8 cellular contexts compared by ENCODE assay signal in genomic region chr17:17972952-17973254, GRCh38. TPM values are rescaled to one million over a fixed set of nuclear protein-coding genes. Genes with fewer than 3 reads are reported as not detected.
DNase-seq lines count a peak whose midpoint lies in the region; ATAC-seq and TF ChIP-seq lines count a peak whose summit lies in the region.

No MANE protein-coding gene starts in this region.

- peak overlapping the region; percentile 93 for H3K27ac Mint-ChIP-seq in mesothelial cell of epicardium

- H3K9me3 ChIP-seq in heart right ventricle, result no peaks in the 10 kb centered on the region
- no peaks in the 10 kb centered on the region for H3K9me3 ChIP-seq in vagina

- no peak for ATAC-seq in heart right ventricle
- ATAC-seq in Right ventricle myocardium superior (ENCODE audit: poor library complexity), result no peak
- no peak for ATAC-seq in HG03442 (IDR thresholded peaks at IDR 0.05; ENCODE audit: unreplicated experiment)

- TF ChIP-seq CTCF in heart right ventricle (IDR thresholded peaks at IDR 0.05) (no peak), brain microvascular endothelial cell (IDR thresholded peaks at IDR 0.05; ENCODE audit: low read depth, low read length, missing control alignments) (no peak), mesothelial cell of epicardium (IDR thresholded peaks at IDR 0.05; ENCODE audit: unreplicated experiment) (no peak), vagina (IDR thresholded peaks at IDR 0.05) (no peak)

- intact Hi-C loops in heart right ventricle (cut with DNase I) (loop anchor here in 8 of 10 donors (5.0 to 10.0 kb wide), 9 partner anchors 41 to 96 kb away; partner anchors contain the start of genes ATPAF2 (in 3 of the 8) and GID4 (in 3 of the 8)), Right ventricle myocardium superior (cut with DNase I) (loop anchor here (5.0 to 10.0 kb wide), 2 partner anchors 51 to 62 kb away; partner anchors contain the start of genes ATPAF2 and GID4), vagina (cut with DNase I) (no loop called here)

- no peaks in the 10 kb centered on the region for H3K36me3 Mint-ChIP-seq in mesothelial cell of epicardium

- H3K27me3 Mint-ChIP-seq in mesothelial cell of epicardium (ENCODE audit: low read depth), result no peaks in the 10 kb centered on the region

- in situ Hi-C loops in brain microvascular endothelial cell (cut with HindIII; ENCODE audit: low pct_ligation_motif_present, low sequenced_read_pairs) (no loop called here), G401 (cut with HindIII; ENCODE audit: low sequenced_read_pairs) (no loop called here)

- peaks cover 41% of the 10 kb centered on the region for H3K4me1 Mint-ChIP-seq in mesothelial cell of epicardium

- H3K27me3 ChIP-seq in heart right ventricle, result no peaks in the 10 kb centered on the region
- H3K27me3 ChIP-seq in brain microvascular endothelial cell (replicated peaks), result no peaks in the 10 kb centered on the region
- H3K27me3 ChIP-seq in vagina, result no peaks in the 10 kb centered on the region

- no peak for DNase-seq in heart right ventricle
- DNase-seq in Right ventricle myocardium superior, result no peak
- DNase-seq in brain microvascular endothelial cell, result no peak
- no peak for DNase-seq in mesothelial cell of epicardium (ENCODE audit: low spot score in 2 of 2, unreplicated experiment in 2 of 2)
- DNase-seq in vagina (ENCODE audit: extremely low spot score in 2 of 2), result no peak
- DNase-seq in AG08395 (ENCODE audit: low spot score), result no peak
- no peak for DNase-seq in G401 (ENCODE audit: low spot score)

- H3K9me3 Mint-ChIP-seq in mesothelial cell of epicardium, result no peaks in the 10 kb centered on the region

- peaks cover 0 to 49% (median 29%) of the 10 kb centered on the region in 9 donors for H3K4me1 ChIP-seq in heart right ventricle
- H3K4me1 ChIP-seq in vagina, result peaks cover 46% of the 10 kb centered on the region

- H3K36me3 ChIP-seq in heart right ventricle (no peaks in the 10 kb centered on the region), brain microvascular endothelial cell (replicated peaks) (no peaks in the 10 kb centered on the region), vagina (no peaks in the 10 kb centered on the region)

- no peak for TF ChIP-seq POLR2A in vagina (IDR thresholded peaks at IDR 0.05)

- H3K27ac ChIP-seq in heart right ventricle (peak overlapping the region in 6 of 10 donors; percentile 40 to 67 (median 58)), brain microvascular endothelial cell (peak overlapping the region; percentile 65), vagina (peak overlapping the region; percentile 19)

- H3K4me3 Mint-ChIP-seq in mesothelial cell of epicardium, result peak overlapping the region; percentile 93

- H3K4me3 ChIP-seq in heart right ventricle, result peak overlapping the region in 9 of 10 donors; percentile 37 to 90 (median 68)
- H3K4me3 ChIP-seq in brain microvascular endothelial cell (ENCODE audit: low read depth, low read length), result peak overlapping the region; percentile 76
- H3K4me3 ChIP-seq in vagina, result peak overlapping the region; percentile 57 to 98

- 2 to 4% methylated on average over 13 of the region's 13 CpGs for WGBS in heart right ventricle, 2 donors

RNA-seq across cellular contexts. Expression of gene DRC3, which starts 0.2 kb away (rescaled TPM):
- total RNA-seq in heart right ventricle (1 to 10 TPM; 1.1 to 2.6 (median 2.0) TPM), Right ventricle myocardium superior (1.4 TPM), mesothelial cell of epicardium (2.9 to 3.2 TPM (median 3.2 TPM) in 3 replicates), vagina (0.74 TPM)
- polyA plus RNA-seq in heart right ventricle, result 1 to 10 TPM in 1 of 2 donors, under 1 TPM in 1; 0.55 to 3.0 TPM
- total RNA-seq in G401 (2014; rRNA removed; shearing (Covaris generic)), result 0.31 and 1.0 TPM in 2 replicates

RNA-seq across cellular contexts. Expression of gene TOM1L2, which starts 0.7 kb away (rescaled TPM):
- total RNA-seq in heart right ventricle, result 100 to 1,000 TPM; 174 to 331 (median 290) TPM
- polyA plus RNA-seq in heart right ventricle, result 100 to 1,000 TPM in 1 of 2 donors, 10 to 100 TPM in 1; 46.4 to 114 TPM
- 253 TPM for total RNA-seq in Right ventricle myocardium superior
- total RNA-seq in mesothelial cell of epicardium, result 122 to 126 TPM (median 123 TPM) in 3 replicates
- total RNA-seq in vagina, result 88.6 TPM
- total RNA-seq in G401 (2014; rRNA removed; shearing (Covaris generic)), result 57.1 and 77.1 TPM in 2 replicates
